ENCODE assay signal across 15 cellular contexts in genomic region chr5:172556971-172557461, GRCh38.
DNase-seq lines count a peak whose midpoint lies in the region; TF ChIP-seq lines count a peak whose summit lies in the region.
"Had no signal": no experiment of that assay in that cellular context is flagged by ENCODE, and none has a peak within 500 bp of the region (broad histone marks: within the 10 kb centered on the region; RNA-seq: fewer than 3 reads in every experiment).

No MANE protein-coding gene starts in this region.

- H3K4me1 Mint-ChIP-seq in activated naive CD4-positive, alpha-beta T cell treated with anti-CD3 and anti-CD28 coated beads for 36 hours (ENCODE audit: low read depth), result no peaks in the 10 kb centered on the region
- H3K4me1 Mint-ChIP-seq: activated naive CD4-positive, alpha-beta T cell treated with anti-CD3 and anti-CD28 coated beads, Interleukin-2, amount 10 ng/mL, durations not matched to agents 7 days and 5 days; CD4-positive, CD25-positive, alpha-beta regulatory T cell had no signal

- DNase-seq in NCI-H1092 treated with DMSO at 0.1 percent for 48 hours (lab: John Stamatoyannopoulos, UW) (peak; percentile 17), NCI-H1092 (lab: John Stamatoyannopoulos, UW) (no peak), left kidney (ENCODE audit: low read depth, low spot score) (peak; percentile 89), pons (ENCODE audit: low spot score) (peak; percentile 54), uterus (peak; percentile 70 to 73), COLO668 (lab: John Stamatoyannopoulos, UW; ENCODE audit: unreplicated experiment) (no peak)
- DNase-seq in activated naive CD4-positive, alpha-beta T cell treated with anti-CD3 and anti-CD28 coated beads for 36 hours, result no peak
- DNase-seq in activated naive CD4-positive, alpha-beta T cell (lab: John Stamatoyannopoulos, UW), result no peak
- DNase-seq: activated naive CD4-positive, alpha-beta T cell treated with anti-CD3 and anti-CD28 coated beads, Interleukin-2, amount 10 ng/mL, durations not matched to agents 7 days and 5 days; CD4-positive, CD25-positive, alpha-beta regulatory T cell; cerebellar nuclear complex; NCI-H1105; NCI-H446; stimulated activated CD4-positive, alpha-beta T cell treated with anti-CD3 and anti-CD28 coated beads, Interleukin-2, amount 100 ng/mL, for 24 hours had no signal

- no peak for TF ChIP-seq CTCF in uterus (IDR thresholded peaks at IDR 0.05)

- H3K27ac Mint-ChIP-seq in activated naive CD4-positive, alpha-beta T cell treated with anti-CD3 and anti-CD28 coated beads for 36 hours, result no peak overlapping the region
- H3K27ac Mint-ChIP-seq: activated naive CD4-positive, alpha-beta T cell treated with anti-CD3 and anti-CD28 coated beads, Interleukin-2, amount 10 ng/mL, durations not matched to agents 7 days and 5 days; CD4-positive, CD25-positive, alpha-beta regulatory T cell had no signal

- no peak overlapping the region for H3K4me3 Mint-ChIP-seq in activated naive CD4-positive, alpha-beta T cell treated with anti-CD3 and anti-CD28 coated beads for 36 hours
- H3K4me3 Mint-ChIP-seq: activated naive CD4-positive, alpha-beta T cell treated with anti-CD3 and anti-CD28 coated beads, Interleukin-2, amount 10 ng/mL, durations not matched to agents 7 days and 5 days; CD4-positive, CD25-positive, alpha-beta regulatory T cell had no signal

- H3K27me3 Mint-ChIP-seq in activated naive CD4-positive, alpha-beta T cell treated with anti-CD3 and anti-CD28 coated beads for 36 hours (ENCODE audit: low read depth), result no peaks in the 10 kb centered on the region
- H3K27me3 Mint-ChIP-seq: CD4-positive, CD25-positive, alpha-beta regulatory T cell had no signal

- CTCF ChIA-PET in activated naive CD4-positive, alpha-beta T cell treated with anti-CD3 and anti-CD28 coated beads for 36 hours (lab: Charles Lee), result interaction anchor here (0.7 to 1.3 kb wide), 2 partner anchors 158 to 478 kb away, joined by 3 read pairs; no protein-coding TSS in a partner anchor

- no peaks in the 10 kb centered on the region for H3K36me3 ChIP-seq in uterus

- H3K36me3 Mint-ChIP-seq in activated naive CD4-positive, alpha-beta T cell treated with anti-CD3 and anti-CD28 coated beads for 36 hours (ENCODE audit: low read depth), result no peaks in the 10 kb centered on the region
- H3K36me3 Mint-ChIP-seq: activated naive CD4-positive, alpha-beta T cell treated with anti-CD3 and anti-CD28 coated beads, Interleukin-2, amount 10 ng/mL, durations not matched to agents 7 days and 5 days; CD4-positive, CD25-positive, alpha-beta regulatory T cell had no signal

- H3K9me3 ChIP-seq in uterus, result no peaks in the 10 kb centered on the region

- H3K27me3 ChIP-seq in uterus, result no peaks in the 10 kb centered on the region

- intact Hi-C loops in uterus (cut with DNase I; ENCODE audit: low total_unique reads), result no loop called here
- intact Hi-C loops in activated naive CD4-positive, alpha-beta T cell treated with anti-CD3 and anti-CD28 coated beads for 36 hours (cut with micrococcal nuclease), result no loop called here

- H3K27ac ChIP-seq in uterus, result peak overlapping the region; percentile 85 to 89
- H3K27ac ChIP-seq: 22Rv1 had no signal

- peaks cover 9 to 11% of the 10 kb centered on the region in 2 donors for H3K4me1 ChIP-seq in uterus

- no peaks in the 10 kb centered on the region for H3K9me3 Mint-ChIP-seq in activated naive CD4-positive, alpha-beta T cell treated with anti-CD3 and anti-CD28 coated beads for 36 hours
- H3K9me3 Mint-ChIP-seq: activated naive CD4-positive, alpha-beta T cell treated with anti-CD3 and anti-CD28 coated beads, Interleukin-2, amount 10 ng/mL, durations not matched to agents 7 days and 5 days; CD4-positive, CD25-positive, alpha-beta regulatory T cell had no signal

- no peak for TF ChIP-seq POLR2A in uterus (IDR thresholded peaks at IDR 0.05)

- H3K4me3 ChIP-seq in uterus, result no peak overlapping the region

Comparison
In these comparisons a context has a peak if more than half of its experiments do, and no peak if none do; other contexts are left out.
1. DNase-seq: peak in NCI-H1092 treated with DMSO at 0.1 percent for 48 hours (single experiment), left kidney (single experiment), pons (single experiment) and uterus (2 of 2); none in NCI-H1092 (single experiment), activated naive CD4-positive, alpha-beta T cell treated with anti-CD3 and anti-CD28 coated beads for 36 hours (single experiment), activated naive CD4-positive, alpha-beta T cell (0 of 4) and COLO668 (single experiment).